In genomic region chr22:19576460-19577421, GRCh38 we compare ENCODE assay signal across 8 cellular contexts.
A peak's percentile ranks its signal among the peaks of the same experiment; 100 is the strongest.
DNase-seq lines count a peak whose midpoint lies in the region; ATAC-seq lines count a peak whose summit lies in the region.

No MANE protein-coding gene starts in this region.

- ATAC-seq in GM18861 (IDR thresholded peaks at IDR 0.05; ENCODE audit: unreplicated experiment) (peak; percentile 67), GM19324 (IDR thresholded peaks at IDR 0.05; ENCODE audit: low FRiP score, unreplicated experiment) (no peak)

- peak; percentile 80 for DNase-seq in OCI-M1 (lab: John Stamatoyannopoulos, UW)
- DNase-seq in activated T-helper 1 cell treated with Interleukin-2 at 50 U/mL for 16 hours (ENCODE audit: low read depth) = peak; percentile 32
- DNase-seq in iPS-NIHi11 (ENCODE audit: low spot score) = peak; percentile 65
- peak; percentile 13 for DNase-seq in stimulated activated CD8-positive, alpha-beta memory T cell treated with anti-CD3 and anti-CD28 coated beads, Interleukin-15, amount 100 ng/mL, for 24 hours (ENCODE audit: low read depth)
- DNase-seq in NCI-H524 treated with DMSO at 0.1 percent for 48 hours (lab: John Stamatoyannopoulos, UW) = no peak
- no peak for DNase-seq in midbrain (lab: John Stamatoyannopoulos, UW)

Comparison
In these comparisons a context has a peak if more than half of its experiments do, and no peak if none do; other contexts are left out.
1. DNase-seq: peak in OCI-M1 (single experiment), activated T-helper 1 cell treated with Interleukin-2 at 50 U/mL for 16 hours (single experiment), iPS-NIHi11 (single experiment) and stimulated activated CD8-positive, alpha-beta memory T cell treated with anti-CD3 and anti-CD28 coated beads, Interleukin-15, amount 100 ng/mL, for 24 hours (single experiment); none in NCI-H524 treated with DMSO at 0.1 percent for 48 hours (single experiment) and midbrain (single experiment).